In the genomic region with DNA sequence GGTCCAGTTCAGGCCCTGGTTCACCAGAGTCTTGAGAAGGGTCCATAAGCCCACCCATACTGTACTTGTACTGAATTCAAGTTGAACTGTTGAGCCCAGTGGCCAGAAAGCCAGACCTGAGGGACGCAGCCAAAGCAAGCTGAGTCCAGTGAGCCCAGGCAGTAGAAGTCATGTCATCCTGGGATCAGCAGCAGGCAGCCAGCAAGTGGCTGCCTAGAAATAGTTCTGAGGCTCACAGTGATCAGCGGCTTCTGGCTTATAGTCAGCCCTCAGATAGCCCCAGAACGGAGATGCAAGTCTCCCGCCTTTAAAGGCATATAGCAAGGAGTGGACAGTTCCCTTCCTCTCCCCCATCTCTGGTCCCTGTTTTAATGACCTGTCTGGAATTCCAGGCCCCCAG, we compare ENCODE assay signal across 1 cellular context.
TF ChIP-seq lines count a peak whose summit lies in the region.

No MANE protein-coding gene starts in this region.

TF ChIP-seq in GM12878, 131 proteins besides CTCF, POLR2A, EP300 and RAD21:
- TF ChIP-seq POLR2AphosphoS5 (IDR thresholded peaks at IDR 0.05; ENCODE audit: low read length): no peak
- no peak for TF ChIP-seq BCLAF1 (IDR thresholded peaks at IDR 0.05)
- TF ChIP-seq, protein P1, sequence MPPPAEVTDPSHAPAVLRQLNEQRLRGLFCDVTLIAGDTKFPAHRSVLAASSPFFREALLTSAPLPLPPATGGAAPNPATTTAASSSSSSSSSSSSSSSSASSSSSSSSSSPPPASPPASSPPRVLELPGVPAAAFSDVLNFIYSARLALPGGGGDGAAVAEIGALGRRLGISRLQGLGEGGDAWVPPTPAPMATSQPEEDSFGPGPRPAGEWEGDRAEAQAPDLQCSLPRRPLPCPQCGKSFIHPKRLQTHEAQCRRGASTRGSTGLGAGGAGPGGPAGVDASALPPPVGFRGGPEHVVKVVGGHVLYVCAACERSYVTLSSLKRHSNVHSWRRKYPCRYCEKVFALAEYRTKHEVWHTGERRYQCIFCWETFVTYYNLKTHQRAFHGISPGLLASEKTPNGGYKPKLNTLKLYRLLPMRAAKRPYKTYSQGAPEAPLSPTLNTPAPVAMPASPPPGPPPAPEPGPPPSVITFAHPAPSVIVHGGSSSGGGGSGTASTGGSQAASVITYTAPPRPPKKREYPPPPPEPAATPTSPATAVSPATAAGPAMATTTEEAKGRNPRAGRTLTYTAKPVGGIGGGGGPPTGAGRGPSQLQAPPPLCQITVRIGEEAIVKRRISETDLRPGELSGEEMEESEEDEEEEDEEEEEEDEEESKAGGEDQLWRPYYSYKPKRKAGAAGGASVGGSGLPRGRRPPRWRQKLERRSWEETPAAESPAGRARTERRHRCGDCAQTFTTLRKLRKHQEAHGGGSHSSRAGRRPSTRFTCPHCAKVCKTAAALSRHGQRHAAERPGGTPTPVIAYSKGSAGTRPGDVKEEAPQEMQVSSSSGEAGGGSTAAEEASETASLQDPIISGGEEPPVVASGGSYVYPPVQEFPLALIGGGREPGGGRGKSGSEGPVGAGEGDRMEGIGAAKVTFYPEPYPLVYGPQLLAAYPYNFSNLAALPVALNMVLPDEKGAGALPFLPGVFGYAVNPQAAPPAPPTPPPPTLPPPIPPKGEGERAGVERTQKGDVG (CRISPR knock-in tag; IDR thresholded peaks at IDR 0.05): no peak
- no peak for TF ChIP-seq RELB (IDR thresholded peaks at IDR 0.05; ENCODE audit: low read depth)
- no peak for TF ChIP-seq NBN (IDR thresholded peaks at IDR 0.05)
- no peak for TF ChIP-seq RB1 (IDR thresholded peaks at IDR 0.05; ENCODE audit: borderline replicate concordance)
